1 cellular context compared by ENCODE assay signal in the genomic region with DNA sequence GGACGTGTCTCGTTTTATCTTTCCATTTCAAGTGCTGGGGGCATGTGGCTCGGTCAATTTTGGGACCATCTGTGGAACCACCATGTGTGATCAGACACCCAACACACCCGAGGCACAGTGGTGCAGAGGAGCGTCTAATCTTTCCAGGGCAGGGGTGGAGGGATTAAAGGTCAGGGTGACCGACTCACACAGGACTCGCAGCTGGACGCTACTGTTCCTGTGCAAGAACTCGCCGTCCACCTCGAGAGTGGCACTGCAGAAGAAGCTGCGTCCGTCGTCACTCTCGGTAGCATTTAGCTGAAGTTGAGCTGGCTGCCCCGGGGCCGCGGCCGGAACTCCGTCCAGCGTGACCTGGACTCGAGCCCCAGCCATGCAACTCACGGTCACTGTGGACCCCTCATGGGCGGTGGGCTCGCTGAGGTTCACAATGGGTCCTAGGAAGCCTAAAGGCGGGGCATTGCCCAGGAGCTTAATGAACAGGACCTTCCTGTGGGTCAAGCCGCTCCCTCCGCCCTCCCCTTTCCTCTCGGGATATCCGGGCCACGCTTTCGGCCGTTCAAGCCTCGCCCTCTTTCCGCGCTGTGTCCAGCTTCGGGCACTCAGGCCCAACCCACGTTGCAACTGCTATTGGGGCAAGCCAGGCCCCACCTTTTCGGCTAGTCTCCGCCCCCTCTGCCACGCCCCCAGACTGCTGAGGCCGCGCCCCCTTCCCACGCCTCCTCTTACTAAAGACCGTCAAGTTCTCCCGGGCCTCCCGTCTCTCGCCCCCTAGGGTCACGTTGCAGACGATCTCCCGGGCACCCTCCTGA.
A peak's percentile ranks its signal among the peaks of the same experiment; 100 is the strongest.
TF ChIP-seq lines count a peak whose summit lies in the region.

No MANE protein-coding gene starts in this region.

TF ChIP-seq in A549, 52 proteins besides CTCF, POLR2A, EP300 and RAD21:
- TF ChIP-seq, protein P1, sequence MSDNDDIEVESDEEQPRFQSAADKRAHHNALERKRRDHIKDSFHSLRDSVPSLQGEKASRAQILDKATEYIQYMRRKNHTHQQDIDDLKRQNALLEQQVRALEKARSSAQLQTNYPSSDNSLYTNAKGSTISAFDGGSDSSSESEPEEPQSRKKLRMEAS (IDR thresholded peaks at IDR 0.05): peak; percentile 68
- no peak for TF ChIP-seq CHD4 (IDR thresholded peaks at IDR 0.05; ENCODE audit: borderline replicate concordance)
- peak in 1 of 2 experiments; percentile 15; a peak in 1 of 5 replicates for TF ChIP-seq JUN (IDR thresholded peaks at IDR 0.05)
